Comparison of ENCODE assay signal across 14 cellular contexts in genomic region chr7:45349102-45349501, GRCh38.
DNase-seq lines count a peak whose midpoint lies in the region; ATAC-seq and TF ChIP-seq lines count a peak whose summit lies in the region.
"Had no signal": no experiment of that assay in that cellular context is flagged by ENCODE, and none has a peak within 500 bp of the region (broad histone marks: within the 10 kb centered on the region; RNA-seq: fewer than 3 reads in every experiment).

No MANE protein-coding gene starts in this region.

- no peak overlapping the region for H2AFZ ChIP-seq in trophoblast cell (ENCODE audit: insufficient read depth, low read length, poor library complexity)

- H4K8ac ChIP-seq in trophoblast cell (ENCODE audit: low read depth, low read length): no peak overlapping the region

- peak overlapping the region; percentile 4 for H3K18ac ChIP-seq in trophoblast cell (ENCODE audit: low read length)

- no peaks in the 10 kb centered on the region for H3K4me1 Mint-ChIP-seq in chondrocyte (ENCODE audit: low read depth)
- H3K4me1 Mint-ChIP-seq: CD8-positive, alpha-beta memory T cell had no signal

- H3K79me1 ChIP-seq in trophoblast cell (ENCODE audit: low read length): peaks cover 10% of the 10 kb centered on the region

- peaks cover 9% of the 10 kb centered on the region for H3K27me3 Mint-ChIP-seq in chondrocyte (ENCODE audit: low read depth)

- CTCF ChIA-PET in HEK293 (lab: Yijun Ruan, JAX): no interaction called here

- H3K9ac ChIP-seq in trophoblast cell (ENCODE audit: low read length): no peak overlapping the region
- H3K9ac ChIP-seq: BLaER1 had no signal

- H3K9me3 ChIP-seq in HEK293 (ENCODE audit: control insufficient read depth, insufficient read depth, low read depth, low read length) (no peaks in the 10 kb centered on the region), trophoblast cell (ENCODE audit: insufficient read depth, low read depth, low read length) (peaks cover 2% of the 10 kb centered on the region)
- no peaks in the 10 kb centered on the region for H3K9me3 ChIP-seq in effector memory CD4-positive, alpha-beta T cell (ENCODE audit: control insufficient read depth, low read length)
- H3K9me3 ChIP-seq: BLaER1, Caco-2 had no signal

- no peak overlapping the region for H2AK5ac ChIP-seq in trophoblast cell (ENCODE audit: low read length)

- H3K27me3 ChIP-seq in trophoblast cell (ENCODE audit: insufficient read depth, low read length): no peaks in the 10 kb centered on the region
- peaks cover 2% of the 10 kb centered on the region for H3K27me3 ChIP-seq in effector memory CD4-positive, alpha-beta T cell (replicated peaks; ENCODE audit: control insufficient read depth, insufficient read depth, low read length, poor library complexity, severe bottlenecking)
- H3K27me3 ChIP-seq: BLaER1 had no signal

- no CpG with 5 or more reads among the region's 4 CpGs for WGBS in trophoblast cell (ENCODE audit: extremely low coverage, insufficient coverage, insufficient read length)

- no peak overlapping the region for H2BK120ac ChIP-seq in trophoblast cell (ENCODE audit: insufficient read depth, low read length, poor library complexity)

- H3K27ac ChIP-seq in HEK293 (ENCODE audit: extremely low read depth, low read depth, low read length) (no peak overlapping the region), trophoblast cell (ENCODE audit: low read depth, low read length) (no peak overlapping the region)
- H3K27ac ChIP-seq in effector memory CD4-positive, alpha-beta T cell (ENCODE audit: insufficient read depth, low read length, poor library complexity, severe bottlenecking): no peak overlapping the region
- H3K27ac ChIP-seq: BLaER1 had no signal

- peak; percentile 22 for DNase-seq in ELF-1 (ENCODE audit: low read depth, low spot score)
- peak; percentile 47 for DNase-seq in chondrocyte (ENCODE audit: low spot score)
- DNase-seq in trophoblast cell: no peak
- no peak for DNase-seq in effector memory CD4-positive, alpha-beta T cell
- no peak for DNase-seq in activated naive CD4-positive, alpha-beta T cell (lab: John Stamatoyannopoulos, UW)
- DNase-seq: Caco-2; CD8-positive, alpha-beta memory T cell; DMS53; Kasumi-1; KBM-7 had no signal

- H3K9me3 Mint-ChIP-seq in chondrocyte (ENCODE audit: low read depth): no peaks in the 10 kb centered on the region

- POLR2A ChIA-PET in HEK293 (lab: Yijun Ruan, JAX): no interaction called here

- ATAC-seq in HG03521 (IDR thresholded peaks at IDR 0.05; ENCODE audit: unreplicated experiment): no peak
- ATAC-seq in GM18502 (IDR thresholded peaks at IDR 0.05; ENCODE audit: poor library complexity, unreplicated experiment): no peak

- H3K36me3 Mint-ChIP-seq in chondrocyte (ENCODE audit: low read depth): no peaks in the 10 kb centered on the region
- H3K36me3 Mint-ChIP-seq: CD8-positive, alpha-beta memory T cell had no signal

- no peak overlapping the region for H3K4me3 Mint-ChIP-seq in chondrocyte (ENCODE audit: unreplicated experiment)

- H3K4me2 ChIP-seq in trophoblast cell (ENCODE audit: low read length): no peak overlapping the region
- H3K4me2 ChIP-seq: BLaER1 had no signal

- no peak overlapping the region for H3K4ac ChIP-seq in trophoblast cell (ENCODE audit: low read depth, low read length)

- no peak overlapping the region for H3K27ac Mint-ChIP-seq in chondrocyte (ENCODE audit: unreplicated experiment)
- H3K27ac Mint-ChIP-seq: CD8-positive, alpha-beta memory T cell had no signal

- peak overlapping the region; percentile 7 for H4K91ac ChIP-seq in trophoblast cell (ENCODE audit: low read depth, low read length)

- H3K4me1 ChIP-seq in HEK293 (ENCODE audit: control insufficient read depth, insufficient read depth, low read length): peaks cover 9% of the 10 kb centered on the region
- peaks cover 10 to 14% of the 10 kb centered on the region in 2 experiments for H3K4me1 ChIP-seq in trophoblast cell (ENCODE audit: control insufficient read depth in 1 of 2, insufficient read depth in 2 of 2, low read length in 2 of 2)
- no peaks in the 10 kb centered on the region for H3K4me1 ChIP-seq in effector memory CD4-positive, alpha-beta T cell (ENCODE audit: control insufficient read depth, insufficient read depth, low read length, poor library complexity, severe bottlenecking)
- H3K4me1 ChIP-seq: BLaER1 had no signal

- peak overlapping the region; percentile 4 for H2BK12ac ChIP-seq in trophoblast cell (ENCODE audit: low read length)

- H4K12ac ChIP-seq in trophoblast cell (ENCODE audit: low read depth, low read length): no peak overlapping the region

- no peak for TF ChIP-seq CTCF in HEK293 (tag by site-specific recombination; IDR thresholded peaks at IDR 0.05)
- no peak for TF ChIP-seq CTCF in chondrocyte (IDR thresholded peaks at IDR 0.05)

- no peak overlapping the region for H3K23ac ChIP-seq in trophoblast cell (ENCODE audit: low read length)

- H2BK5ac ChIP-seq in trophoblast cell (ENCODE audit: low read depth, low read length, poor library complexity): no peak overlapping the region

- H3K36me3 ChIP-seq in HEK293 (ENCODE audit: control insufficient read depth in 2 of 2, insufficient read depth in 1 of 2, low read length in 2 of 2) (no peaks in the 10 kb centered on the region), trophoblast cell (ENCODE audit: control insufficient read depth in 1 of 2, insufficient read depth in 2 of 2, low read length in 2 of 2) (no peaks in the 10 kb centered on the region)
- H3K36me3 ChIP-seq in effector memory CD4-positive, alpha-beta T cell (ENCODE audit: control insufficient read depth, insufficient read depth, low read length): no peaks in the 10 kb centered on the region
- H3K36me3 ChIP-seq: BLaER1 had no signal

- no peak overlapping the region for H3K14ac ChIP-seq in trophoblast cell (ENCODE audit: low read length)

- H3K4me3 ChIP-seq in HEK293 (ENCODE audit: low read depth, low read length) (no peak overlapping the region), trophoblast cell (ENCODE audit: low read depth, low read length) (no peak overlapping the region)
- no peak overlapping the region for H3K4me3 ChIP-seq in effector memory CD4-positive, alpha-beta T cell (ENCODE audit: insufficient read depth, low read depth, low read length, poor library complexity, severe bottlenecking)
- H3K4me3 ChIP-seq: BLaER1 had no signal

- no peaks in the 10 kb centered on the region for H3K79me2 ChIP-seq in trophoblast cell (ENCODE audit: control insufficient read depth, insufficient read depth, low read length, poor library complexity)

TF ChIP-seq in HEK293, 187 proteins besides CTCF, POLR2A, EP300 and RAD21:
- TF ChIP-seq, protein P1, sequence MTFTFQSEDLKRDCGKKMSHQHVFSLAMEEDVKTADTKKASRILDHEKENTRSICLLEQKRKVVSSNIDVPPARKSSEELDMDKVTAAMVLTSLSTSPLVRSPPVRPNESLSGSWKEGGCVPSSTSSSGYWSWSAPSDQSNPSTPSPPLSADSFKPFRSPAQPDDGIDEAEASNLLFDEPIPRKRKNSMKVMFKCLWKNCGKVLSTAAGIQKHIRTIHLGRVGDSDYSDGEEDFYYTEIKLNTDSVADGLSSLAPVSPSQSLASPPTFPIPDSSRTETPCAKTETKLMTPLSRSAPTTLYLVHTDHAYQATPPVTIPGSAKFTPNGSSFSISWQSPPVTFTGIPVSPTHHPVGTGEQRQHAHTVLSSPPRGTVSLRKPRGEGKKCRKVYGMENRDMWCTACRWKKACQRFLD (tag by site-specific recombination; IDR thresholded peaks at IDR 0.05): no peak
- TF ChIP-seq, protein P2, sequence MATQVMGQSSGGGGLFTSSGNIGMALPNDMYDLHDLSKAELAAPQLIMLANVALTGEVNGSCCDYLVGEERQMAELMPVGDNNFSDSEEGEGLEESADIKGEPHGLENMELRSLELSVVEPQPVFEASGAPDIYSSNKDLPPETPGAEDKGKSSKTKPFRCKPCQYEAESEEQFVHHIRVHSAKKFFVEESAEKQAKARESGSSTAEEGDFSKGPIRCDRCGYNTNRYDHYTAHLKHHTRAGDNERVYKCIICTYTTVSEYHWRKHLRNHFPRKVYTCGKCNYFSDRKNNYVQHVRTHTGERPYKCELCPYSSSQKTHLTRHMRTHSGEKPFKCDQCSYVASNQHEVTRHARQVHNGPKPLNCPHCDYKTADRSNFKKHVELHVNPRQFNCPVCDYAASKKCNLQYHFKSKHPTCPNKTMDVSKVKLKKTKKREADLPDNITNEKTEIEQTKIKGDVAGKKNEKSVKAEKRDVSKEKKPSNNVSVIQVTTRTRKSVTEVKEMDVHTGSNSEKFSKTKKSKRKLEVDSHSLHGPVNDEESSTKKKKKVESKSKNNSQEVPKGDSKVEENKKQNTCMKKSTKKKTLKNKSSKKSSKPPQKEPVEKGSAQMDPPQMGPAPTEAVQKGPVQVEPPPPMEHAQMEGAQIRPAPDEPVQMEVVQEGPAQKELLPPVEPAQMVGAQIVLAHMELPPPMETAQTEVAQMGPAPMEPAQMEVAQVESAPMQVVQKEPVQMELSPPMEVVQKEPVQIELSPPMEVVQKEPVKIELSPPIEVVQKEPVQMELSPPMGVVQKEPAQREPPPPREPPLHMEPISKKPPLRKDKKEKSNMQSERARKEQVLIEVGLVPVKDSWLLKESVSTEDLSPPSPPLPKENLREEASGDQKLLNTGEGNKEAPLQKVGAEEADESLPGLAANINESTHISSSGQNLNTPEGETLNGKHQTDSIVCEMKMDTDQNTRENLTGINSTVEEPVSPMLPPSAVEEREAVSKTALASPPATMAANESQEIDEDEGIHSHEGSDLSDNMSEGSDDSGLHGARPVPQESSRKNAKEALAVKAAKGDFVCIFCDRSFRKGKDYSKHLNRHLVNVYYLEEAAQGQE (tag by site-specific recombination; IDR thresholded peaks at IDR 0.05): peak; percentile 69
TF ChIP-seq in HEK293: peak in this region for 1.

Comparison
In these comparisons a context has a peak if more than half of its experiments do, and no peak if none do; other contexts are left out.
1. DNase-seq: peak in ELF-1 (single experiment) and chondrocyte (single experiment); none in trophoblast cell (0 of 2), effector memory CD4-positive, alpha-beta T cell (0 of 3) and activated naive CD4-positive, alpha-beta T cell (0 of 4).